In the genomic region with DNA sequence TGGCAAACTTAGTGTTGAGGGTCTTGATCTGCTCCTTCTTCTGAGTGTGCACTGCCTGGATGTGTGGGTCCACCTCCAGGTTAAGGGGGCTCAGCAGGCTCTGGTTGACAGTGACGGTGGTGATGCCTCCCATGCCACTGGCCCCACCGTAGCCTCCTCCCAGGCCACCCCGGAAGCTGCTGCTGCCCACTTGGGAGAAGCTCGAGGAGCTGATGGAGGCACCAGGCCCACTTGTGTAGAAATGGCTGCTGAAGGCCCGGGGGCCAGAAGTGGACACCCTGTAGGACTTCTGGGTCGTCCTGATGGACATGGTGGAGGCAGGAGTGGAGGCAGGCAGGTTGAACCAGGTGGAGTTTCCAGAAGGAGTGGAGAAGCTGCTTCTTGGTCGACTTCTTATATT, we compare ENCODE assay signal across 7 cellular contexts.
"Had no signal": no experiment of that assay in that cellular context is flagged by ENCODE, and none has a peak within 500 bp of the region (broad histone marks: within the 10 kb centered on the region; RNA-seq: fewer than 3 reads in every experiment).

No MANE protein-coding gene starts in this region.

- H3K36me3 ChIP-seq: HAP-1 had no signal

- DNase-seq: GM23248, GOT3, H7, H9, HFFc6 had no signal

- H3K4me3 Mint-ChIP-seq: GM23338, H9, HFFc6 had no signal

- H3K4me3 ChIP-seq: GM23248, GM23338, HAP-1 had no signal

- H3K9me3 Mint-ChIP-seq: HFFc6 had no signal

- H3K27ac ChIP-seq: GM23248 had no signal

- H3K4me1 ChIP-seq: HAP-1 had no signal

- H3K27ac Mint-ChIP-seq: GM23338, H9, HFFc6 had no signal
